Comparison of ENCODE assay signal across 2 cellular contexts in the genomic region with DNA sequence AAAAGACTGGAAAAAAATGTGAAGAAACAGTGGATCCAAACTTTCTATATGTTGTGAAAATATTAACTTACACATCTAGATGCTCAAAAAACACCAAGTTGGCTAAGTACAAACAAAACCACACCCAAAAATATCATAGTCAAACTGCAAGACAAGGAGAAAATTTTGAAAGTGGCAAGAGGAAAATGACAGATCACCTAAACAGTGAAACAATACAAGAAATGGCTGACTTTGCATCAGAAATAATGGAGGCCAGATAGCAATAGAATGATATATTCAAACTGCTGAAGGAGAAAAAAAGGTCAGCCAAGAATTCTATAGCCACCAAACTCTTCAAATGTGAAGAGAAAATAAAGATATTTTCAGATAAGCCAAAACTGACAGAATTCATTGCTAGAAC.
TF ChIP-seq lines count a peak whose summit lies in the region.

No MANE protein-coding gene starts in this region.

TF ChIP-seq in HepG2, 621 proteins besides CTCF, POLR2A, EP300 and RAD21:
- TF ChIP-seq TAF1 (CRISPR knock-in tag; IDR thresholded peaks at IDR 0.05) (no peak), ZNF773 (CRISPR knock-in tag; IDR thresholded peaks at IDR 0.05; ENCODE audit: borderline replicate concordance) (no peak), ZKSCAN1 (IDR thresholded peaks at IDR 0.05; ENCODE audit: low read length) (no peak), MYNN (CRISPR knock-in tag; IDR thresholded peaks at IDR 0.05; ENCODE audit: low read depth) (no peak), ZNF629 (CRISPR knock-in tag; conservative IDR thresholded peaks at IDR 0.05) (no peak), ZNF317 (CRISPR knock-in tag; IDR thresholded peaks at IDR 0.05) (0 out of 2 replicates have a peak, but pooled peaks have one; percentile 21), XBP1 (CRISPR knock-in tag; IDR thresholded peaks at IDR 0.05) (no peak)
- TF ChIP-seq, protein P1, sequence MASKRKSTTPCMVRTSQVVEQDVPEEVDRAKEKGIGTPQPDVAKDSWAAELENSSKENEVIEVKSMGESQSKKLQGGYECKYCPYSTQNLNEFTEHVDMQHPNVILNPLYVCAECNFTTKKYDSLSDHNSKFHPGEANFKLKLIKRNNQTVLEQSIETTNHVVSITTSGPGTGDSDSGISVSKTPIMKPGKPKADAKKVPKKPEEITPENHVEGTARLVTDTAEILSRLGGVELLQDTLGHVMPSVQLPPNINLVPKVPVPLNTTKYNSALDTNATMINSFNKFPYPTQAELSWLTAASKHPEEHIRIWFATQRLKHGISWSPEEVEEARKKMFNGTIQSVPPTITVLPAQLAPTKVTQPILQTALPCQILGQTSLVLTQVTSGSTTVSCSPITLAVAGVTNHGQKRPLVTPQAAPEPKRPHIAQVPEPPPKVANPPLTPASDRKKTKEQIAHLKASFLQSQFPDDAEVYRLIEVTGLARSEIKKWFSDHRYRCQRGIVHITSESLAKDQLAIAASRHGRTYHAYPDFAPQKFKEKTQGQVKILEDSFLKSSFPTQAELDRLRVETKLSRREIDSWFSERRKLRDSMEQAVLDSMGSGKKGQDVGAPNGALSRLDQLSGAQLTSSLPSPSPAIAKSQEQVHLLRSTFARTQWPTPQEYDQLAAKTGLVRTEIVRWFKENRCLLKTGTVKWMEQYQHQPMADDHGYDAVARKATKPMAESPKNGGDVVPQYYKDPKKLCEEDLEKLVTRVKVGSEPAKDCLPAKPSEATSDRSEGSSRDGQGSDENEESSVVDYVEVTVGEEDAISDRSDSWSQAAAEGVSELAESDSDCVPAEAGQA (IDR thresholded peaks at IDR 0.05; ENCODE audit: low read depth), result no peak
- TF ChIP-seq, protein P1 (CRISPR knock-in tag; IDR thresholded peaks at IDR 0.05; ENCODE audit: borderline replicate concordance), result no peak
- TF ChIP-seq, protein P2, sequence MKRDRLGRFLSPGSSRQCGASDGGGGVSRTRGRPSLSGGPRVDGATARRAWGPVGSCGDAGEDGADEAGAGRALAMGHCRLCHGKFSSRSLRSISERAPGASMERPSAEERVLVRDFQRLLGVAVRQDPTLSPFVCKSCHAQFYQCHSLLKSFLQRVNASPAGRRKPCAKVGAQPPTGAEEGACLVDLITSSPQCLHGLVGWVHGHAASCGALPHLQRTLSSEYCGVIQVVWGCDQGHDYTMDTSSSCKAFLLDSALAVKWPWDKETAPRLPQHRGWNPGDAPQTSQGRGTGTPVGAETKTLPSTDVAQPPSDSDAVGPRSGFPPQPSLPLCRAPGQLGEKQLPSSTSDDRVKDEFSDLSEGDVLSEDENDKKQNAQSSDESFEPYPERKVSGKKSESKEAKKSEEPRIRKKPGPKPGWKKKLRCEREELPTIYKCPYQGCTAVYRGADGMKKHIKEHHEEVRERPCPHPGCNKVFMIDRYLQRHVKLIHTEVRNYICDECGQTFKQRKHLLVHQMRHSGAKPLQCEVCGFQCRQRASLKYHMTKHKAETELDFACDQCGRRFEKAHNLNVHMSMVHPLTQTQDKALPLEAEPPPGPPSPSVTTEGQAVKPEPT (CRISPR knock-in tag; IDR thresholded peaks at IDR 0.05; ENCODE audit: low read depth), result no peak

TF ChIP-seq in IMR-90, 13 proteins besides CTCF, POLR2A, EP300 and RAD21:
- TF ChIP-seq BHLHE40 (IDR thresholded peaks at IDR 0.05; ENCODE audit: low read depth, low read length) (no peak), CHD1 (IDR thresholded peaks at IDR 0.05; ENCODE audit: low read depth, low read length) (no peak), FOS (IDR thresholded peaks at IDR 0.05; ENCODE audit: low read depth, low read length) (no peak), MXI1 (IDR thresholded peaks at IDR 0.05; ENCODE audit: borderline replicate concordance, low read depth, low read length) (no peak), MAZ (IDR thresholded peaks at IDR 0.05; ENCODE audit: borderline replicate concordance, low read depth, low read length) (no peak), RFX5 (IDR thresholded peaks at IDR 0.05; ENCODE audit: low read depth, low read length) (no peak), SMC3 (IDR thresholded peaks at IDR 0.05; ENCODE audit: low read depth, low read length) (no peak), RCOR1 (IDR thresholded peaks at IDR 0.05; ENCODE audit: insufficient replicate concordance, low read length) (no peak)
- TF ChIP-seq, protein P3, sequence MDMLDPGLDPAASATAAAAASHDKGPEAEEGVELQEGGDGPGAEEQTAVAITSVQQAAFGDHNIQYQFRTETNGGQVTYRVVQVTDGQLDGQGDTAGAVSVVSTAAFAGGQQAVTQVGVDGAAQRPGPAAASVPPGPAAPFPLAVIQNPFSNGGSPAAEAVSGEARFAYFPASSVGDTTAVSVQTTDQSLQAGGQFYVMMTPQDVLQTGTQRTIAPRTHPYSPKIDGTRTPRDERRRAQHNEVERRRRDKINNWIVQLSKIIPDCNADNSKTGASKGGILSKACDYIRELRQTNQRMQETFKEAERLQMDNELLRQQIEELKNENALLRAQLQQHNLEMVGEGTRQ (IDR thresholded peaks at IDR 0.05; ENCODE audit: low read depth, low read length), result no peak
